Comparison of ENCODE assay signal across 8 cellular contexts in genomic region chr3:33278106-33278672, GRCh38. TPM values are rescaled to one million over a fixed set of nuclear protein-coding genes. Genes with fewer than 3 reads are reported as not detected.
A peak's percentile ranks its signal among the peaks of the same experiment; 100 is the strongest.
DNase-seq lines count a peak whose midpoint lies in the region; ATAC-seq, FAIRE-seq and TF ChIP-seq lines count a peak whose summit lies in the region.

No MANE protein-coding gene starts in this region.

- WGBS in hepatocyte (ENCODE audit: low lambda C conversion rate, missing lambda C conversion rate): 5% methylated on average over 12 of the region's 12 CpGs

- no peak for ATAC-seq in stimulated activated effector memory CD8-positive, alpha-beta T cell treated with anti-CD3 and anti-CD28 coated beads, Interleukin-12 subunit alpha, Interleukin-12 subunit beta, amount 100 ng/mL, for 72 hours
- ATAC-seq in GM21390 (IDR thresholded peaks at IDR 0.05; ENCODE audit: unreplicated experiment): no peak

- H2AFZ ChIP-seq in hepatocyte: peak overlapping the region; percentile 60

- H3K79me2 ChIP-seq in hepatocyte: peaks cover 26% of the 10 kb centered on the region

- H3K9me3 ChIP-seq in hepatocyte (ENCODE audit: low read depth): no peaks in the 10 kb centered on the region

- no peaks in the 10 kb centered on the region for H3K27me3 ChIP-seq in hepatocyte

- FAIRE-seq in GM12892 (lab: Jason Lieb, UNC): no peak

- peaks cover 6% of the 10 kb centered on the region for H3K4me1 ChIP-seq in hepatocyte (ENCODE audit: insufficient read depth)

- H3K36me3 ChIP-seq in hepatocyte (replicated peaks; ENCODE audit: insufficient read depth, low read depth): no peaks in the 10 kb centered on the region

- TF ChIP-seq POLR2A in GM12892 (IDR thresholded peaks at IDR 0.05; ENCODE audit: low read depth, low read length): no peak

- no peaks in the 10 kb centered on the region for H3K36me3 Mint-ChIP-seq in stimulated activated effector memory CD8-positive, alpha-beta T cell treated with anti-CD3 and anti-CD28 coated beads, Interleukin-12 subunit alpha, Interleukin-12 subunit beta, amount 100 ng/mL, for 72 hours

- peaks cover 6% of the 10 kb centered on the region for H3K4me1 Mint-ChIP-seq in stimulated activated effector memory CD8-positive, alpha-beta T cell treated with anti-CD3 and anti-CD28 coated beads, Interleukin-12 subunit alpha, Interleukin-12 subunit beta, amount 100 ng/mL, for 72 hours

- no peaks in the 10 kb centered on the region for H3K9me3 Mint-ChIP-seq in stimulated activated effector memory CD8-positive, alpha-beta T cell treated with anti-CD3 and anti-CD28 coated beads, Interleukin-12 subunit alpha, Interleukin-12 subunit beta, amount 100 ng/mL, for 72 hours

- peak overlapping the region; percentile 87 for H3K4me2 ChIP-seq in hepatocyte

- no peak for TF ChIP-seq CTCF in hepatocyte (IDR thresholded peaks at IDR 0.05; ENCODE audit: poor library complexity)

- H3K27ac Mint-ChIP-seq in stimulated activated effector memory CD8-positive, alpha-beta T cell treated with anti-CD3 and anti-CD28 coated beads, Interleukin-12 subunit alpha, Interleukin-12 subunit beta, amount 100 ng/mL, for 72 hours: no peak overlapping the region

- peak overlapping the region; percentile 67 for H3K27ac ChIP-seq in hepatocyte

- DNase-seq in HT1080 (ENCODE audit: low read depth) (peak; percentile 10), SW480 (ENCODE audit: low spot score) (peak; percentile 35), hepatocyte (ENCODE audit: low spot score) (peak; percentile 38), mesenteric fat pad (ENCODE audit: low spot score) (no peak), GM12892 (ENCODE audit: insufficient read length) (no peak)
- no peak for DNase-seq in stimulated activated effector memory CD8-positive, alpha-beta T cell treated with anti-CD3 and anti-CD28 coated beads, Interleukin-12 subunit alpha, Interleukin-12 subunit beta, amount 100 ng/mL, for 72 hours (ENCODE audit: low spot score in 2 of 2)
- DNase-seq in stimulated activated CD4-positive, alpha-beta T cell treated with anti-CD3 and anti-CD28 coated beads, Interleukin-4, amount 100 ng/mL, for 1 hour: no peak

- peak overlapping the region; percentile 13 for H3K4me3 Mint-ChIP-seq in stimulated activated effector memory CD8-positive, alpha-beta T cell treated with anti-CD3 and anti-CD28 coated beads, Interleukin-12 subunit alpha, Interleukin-12 subunit beta, amount 100 ng/mL, for 72 hours

- peaks cover 2% of the 10 kb centered on the region for H4K20me1 ChIP-seq in hepatocyte (ENCODE audit: insufficient read depth, poor library complexity, severe bottlenecking)

- peak overlapping the region; percentile 85 for H3K4me3 ChIP-seq in hepatocyte

- H3K9me2 ChIP-seq in hepatocyte (replicated peaks; ENCODE audit: insufficient read depth): no peaks in the 10 kb centered on the region

RNA-seq across cellular contexts. Expression of gene FBXL2, which starts 0.9 kb away (rescaled TPM):
- total RNA-seq in HT1080 (2014; rRNA removed; shearing (Covaris generic)): 5.9 and 7.1 TPM in 2 replicates
- 10.1 and 12.6 TPM in 2 replicates for polyA plus RNA-seq in HT1080 (2015; cell fraction: cytosol; rRNA removed)
- 28.7 and 32.0 TPM in 2 replicates for polyA plus RNA-seq in HT1080 (2015; cell fraction: nucleus; rRNA removed)
- total RNA-seq in hepatocyte (11.7 and 15.6 TPM in 2 replicates), mesenteric fat pad (4.9 TPM)
- 15.7 and 18.7 TPM in 2 replicates for polyA plus RNA-seq in hepatocyte
- polyA plus RNA-seq in GM12892 (2012; ENCODE audit: missing spikeins): 2.0 TPM

RNA-seq across cellular contexts. Expression of gene SUSD5, which starts 59.6 kb away (rescaled TPM):
- total RNA-seq in HT1080 (2014; rRNA removed; shearing (Covaris generic)): 12.0 and 18.2 TPM in 2 replicates
- 6.3 and 7.2 TPM in 2 replicates for polyA plus RNA-seq in HT1080 (2015; cell fraction: cytosol; rRNA removed)
- polyA plus RNA-seq in HT1080 (2015; cell fraction: nucleus; rRNA removed): 12.6 and 13.5 TPM in 2 replicates
- 2.0 and 2.3 TPM in 2 replicates for total RNA-seq in hepatocyte
- 1.00 and 2.4 TPM in 2 replicates for polyA plus RNA-seq in hepatocyte
- 0.26 TPM for total RNA-seq in mesenteric fat pad
- polyA plus RNA-seq in GM12892 (2012; ENCODE audit: missing spikeins): not detected

Comparison
In these comparisons a context has a peak if more than half of its experiments do, and no peak if none do; other contexts are left out.
1. DNase-seq: peak in HT1080 (single experiment), SW480 (single experiment) and hepatocyte (single experiment); none in stimulated activated effector memory CD8-positive, alpha-beta T cell treated with anti-CD3 and anti-CD28 coated beads, Interleukin-12 subunit alpha, Interleukin-12 subunit beta, amount 100 ng/mL, for 72 hours (0 of 2), mesenteric fat pad (single experiment), stimulated activated CD4-positive, alpha-beta T cell treated with anti-CD3 and anti-CD28 coated beads, Interleukin-4, amount 100 ng/mL, for 1 hour (single experiment) and GM12892 (single experiment).